In the genomic region with DNA sequence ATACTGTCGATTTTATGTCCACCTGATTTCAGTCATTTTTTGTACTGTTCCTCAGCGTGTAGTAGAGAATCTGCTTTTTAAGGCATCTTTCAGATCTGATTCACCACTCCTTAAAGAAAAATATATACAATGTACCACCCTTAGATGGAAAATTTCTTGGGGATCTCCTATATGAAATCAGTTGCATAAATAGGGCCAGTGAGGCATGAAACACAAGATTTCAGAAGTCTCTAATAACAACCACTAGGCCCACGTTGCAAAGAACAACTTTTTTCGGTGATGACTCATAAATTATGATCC, we compare ENCODE assay signal across 8 cellular contexts. TPM values are rescaled to one million over a fixed set of nuclear protein-coding genes. Genes with fewer than 3 reads are reported as not detected.
A peak's percentile ranks its signal among the peaks of the same experiment; 100 is the strongest.
DNase-seq lines count a peak whose midpoint lies in the region; ATAC-seq and TF ChIP-seq lines count a peak whose summit lies in the region.

No MANE protein-coding gene starts in this region.

- ATAC-seq in GM21825 (IDR thresholded peaks at IDR 0.05; ENCODE audit: unreplicated experiment) (peak; percentile 9), HG03439 (IDR thresholded peaks at IDR 0.05; ENCODE audit: unreplicated experiment) (no peak), HG03432 (IDR thresholded peaks at IDR 0.05; ENCODE audit: unreplicated experiment) (no peak)

- peaks cover 15% of the 10 kb centered on the region for H3F3A ChIP-seq in smooth muscle cell (ENCODE audit: low read depth)

- DNase-seq in A172 (ENCODE audit: low spot score) (peak; percentile 19), glutamatergic neuron (no peak), smooth muscle cell (lab: John Stamatoyannopoulos, UW; ENCODE audit: unreplicated experiment) (no peak), DMS153 (lab: John Stamatoyannopoulos, UW) (no peak)

- H3K9me3 ChIP-seq in smooth muscle cell (replicated peaks; ENCODE audit: low read depth) = no peaks in the 10 kb centered on the region

- peaks cover 3% of the 10 kb centered on the region for H3K27me3 Mint-ChIP-seq in glutamatergic neuron (ENCODE audit: unreplicated experiment)

- no peak for TF ChIP-seq CTCF in WI38 (IDR thresholded peaks at IDR 0.05; ENCODE audit: low read depth, low read length)
- TF ChIP-seq CTCF in glutamatergic neuron (IDR thresholded peaks at IDR 0.05; ENCODE audit: partially characterized antibody, unreplicated experiment) = no peak
- TF ChIP-seq CTCF in smooth muscle cell (IDR thresholded peaks at IDR 0.05; ENCODE audit: borderline replicate concordance, insufficient read depth, poor library complexity, severe bottlenecking) = no peak

- H3K36me3 Mint-ChIP-seq in glutamatergic neuron (ENCODE audit: unreplicated experiment) = no peaks in the 10 kb centered on the region

- H3K4me3 ChIP-seq in WI38 (ENCODE audit: low read depth, low read length) (peak overlapping the region; percentile 78), smooth muscle cell (peak overlapping the region; percentile 74)

- H3K27ac ChIP-seq in smooth muscle cell (ENCODE audit: low read depth) = peak overlapping the region; percentile 70

- H3K4me1 ChIP-seq in smooth muscle cell (ENCODE audit: low read depth) = peaks cover 19% of the 10 kb centered on the region

- H3K79me2 ChIP-seq in smooth muscle cell (ENCODE audit: low read depth) = peaks cover 50% of the 10 kb centered on the region

- peak overlapping the region; percentile 94 for H3K4me3 Mint-ChIP-seq in glutamatergic neuron (ENCODE audit: unreplicated experiment)

- H3K27ac Mint-ChIP-seq in glutamatergic neuron (ENCODE audit: unreplicated experiment) = peak overlapping the region; percentile 76

- H4K20me1 ChIP-seq in smooth muscle cell (ENCODE audit: low read depth) = peaks cover 49% of the 10 kb centered on the region

- WGBS in smooth muscle cell (ENCODE audit: low lambda C conversion rate) = 24% methylated on average over 4 of the region's 4 CpGs

- H3K4me1 Mint-ChIP-seq in glutamatergic neuron (ENCODE audit: low read depth, unreplicated experiment) = peaks cover 15% of the 10 kb centered on the region

- peak overlapping the region; percentile 82 for H3K9ac ChIP-seq in smooth muscle cell (ENCODE audit: low read depth)

- H3K9me3 Mint-ChIP-seq in glutamatergic neuron (ENCODE audit: unreplicated experiment) = peaks cover 4% of the 10 kb centered on the region

- no peaks in the 10 kb centered on the region for H3K36me3 ChIP-seq in smooth muscle cell (ENCODE audit: low read depth)

- H3K4me2 ChIP-seq in smooth muscle cell = peak overlapping the region; percentile 83

- no peaks in the 10 kb centered on the region for H3K27me3 ChIP-seq in smooth muscle cell (ENCODE audit: low read depth)

- no peak overlapping the region for H2AFZ ChIP-seq in smooth muscle cell (ENCODE audit: low read depth)

RNA-seq across cellular contexts. Expression of a gene that starts 1.4 kb away (rescaled TPM):
- 18.3 and 20.0 TPM in 2 replicates for total RNA-seq in A172 (2014; rRNA removed; shearing (Covaris generic))
- total RNA-seq in glutamatergic neuron (ENCODE audit: unreplicated experiment) (24.9 TPM), smooth muscle cell (19.9 and 22.3 TPM in 2 replicates)
- 11.3 and 16.4 TPM in 2 replicates for polyA plus RNA-seq in smooth muscle cell
